In genomic region chr17:57009737-57010445, GRCh38 we compare ENCODE assay signal across 8 cellular contexts. TPM values are rescaled to one million over a fixed set of nuclear protein-coding genes. Genes with fewer than 3 reads are reported as not detected.
DNase-seq lines count a peak whose midpoint lies in the region; ATAC-seq and TF ChIP-seq lines count a peak whose summit lies in the region.

No MANE protein-coding gene starts in this region.

- H3K79me2 ChIP-seq in OCI-LY7 (ENCODE audit: insufficient read depth, low read depth, low read length): no peaks in the 10 kb centered on the region
- H3K79me2 ChIP-seq in osteoblast (ENCODE audit: insufficient read depth, low read length): no peaks in the 10 kb centered on the region

- H4K20me1 ChIP-seq in OCI-LY7 (ENCODE audit: insufficient read depth, low read length) (no peaks in the 10 kb centered on the region), osteoblast (ENCODE audit: insufficient read depth, low read length) (no peaks in the 10 kb centered on the region)

- H3K27me3 Mint-ChIP-seq in activated T-cell treated with anti-CD3 and anti-CD28 coated beads, Interleukin-2, amount 50 U/mL, for 24 hours: peaks cover 6% of the 10 kb centered on the region
- H3K27me3 Mint-ChIP-seq in type B pancreatic cell: no peaks in the 10 kb centered on the region

- H3K9me3 Mint-ChIP-seq in activated T-cell treated with anti-CD3 and anti-CD28 coated beads, Interleukin-2, amount 50 U/mL, for 24 hours: no peaks in the 10 kb centered on the region
- H3K9me3 Mint-ChIP-seq in type B pancreatic cell: peaks cover 5% of the 10 kb centered on the region

- H3K36me3 ChIP-seq in HUES64 (ENCODE audit: insufficient read depth, low read length) (peaks cover 6% of the 10 kb centered on the region; the same call in 1 of the 2 replicates), OCI-LY7 (ENCODE audit: insufficient read depth, low read length) (peaks cover 16% of the 10 kb centered on the region), osteoblast (ENCODE audit: insufficient read depth, low read length) (no peaks in the 10 kb centered on the region)

- BruUV-seq in OCI-LY7 (replicated peaks; lab: Mats Ljungman, UMichigan): no TSS peak

- H3K36me3 Mint-ChIP-seq in activated T-cell treated with anti-CD3 and anti-CD28 coated beads, Interleukin-2, amount 50 U/mL, for 24 hours (ENCODE audit: low read depth): peaks cover 3% of the 10 kb centered on the region
- peaks cover 4% of the 10 kb centered on the region for H3K36me3 Mint-ChIP-seq in type B pancreatic cell

- H2AFZ ChIP-seq in OCI-LY7 (ENCODE audit: low read length) (peak overlapping the region; percentile 93), osteoblast (ENCODE audit: low read length) (peak overlapping the region; percentile 50)

- no peak overlapping the region for H3K27ac Mint-ChIP-seq in activated T-cell treated with anti-CD3 and anti-CD28 coated beads, Interleukin-2, amount 50 U/mL, for 24 hours
- no peak overlapping the region for H3K27ac Mint-ChIP-seq in type B pancreatic cell

- H3K4me2 ChIP-seq in OCI-LY7 (ENCODE audit: low read length) (peak overlapping the region; percentile 64), osteoblast (ENCODE audit: insufficient read depth, low read length) (peak overlapping the region; percentile 58)

- H3K4me3 Mint-ChIP-seq in activated T-cell treated with anti-CD3 and anti-CD28 coated beads, Interleukin-2, amount 50 U/mL, for 24 hours: peak overlapping the region; percentile 0
- H3K4me3 Mint-ChIP-seq in type B pancreatic cell: peak overlapping the region; percentile 18

- 49% methylated on average over 7 of the region's 7 CpGs for WGBS in HUES64

- POLR2A ChIA-PET in AG04450 (lab: Yijun Ruan, JAX) (no interaction called here), OCI-LY7 (lab: Charles Lee) (interaction anchor here (0.6 to 0.9 kb wide), 3 partner anchors 22 to 72 kb away, joined by 3 to 7 read pairs (median 4); no protein-coding TSS in a partner anchor)

- H3K27ac ChIP-seq in AG04450 (ENCODE audit: low read depth, low read length) (no peak overlapping the region), HUES64 (ENCODE audit: low read depth, low read length) (0 out of 2 replicates have a peak overlapping the region, but pooled peaks have one; percentile 23), OCI-LY7 (ENCODE audit: low read depth, low read length, poor library complexity, severe bottlenecking) (peak overlapping the region; percentile 17), osteoblast (ENCODE audit: low read depth, low read length) (no peak overlapping the region)

- CTCF ChIA-PET in AG04450 (lab: Charles Lee) (interaction anchor here (0.5 to 1.8 kb wide), 16 partner anchors 8 to 1595 kb away, joined by 3 to 7 read pairs (median 4); no protein-coding TSS in a partner anchor), OCI-LY7 (lab: Charles Lee; ENCODE audit: unreplicated experiment) (interaction anchor here (0.5 to 1.0 kb wide), 3 partner anchors 12 to 758 kb away, joined by 3 read pairs; no protein-coding TSS in a partner anchor)

- H3K4me3 ChIP-seq in AG04450 (ENCODE audit: low read depth, low read length) (no peak overlapping the region), HUES64 (ENCODE audit: low read length) (no peak overlapping the region), OCI-LY7 (ENCODE audit: low read depth, low read length, poor library complexity, severe bottlenecking) (no peak overlapping the region), osteoblast (ENCODE audit: insufficient read depth, low read length) (no peak overlapping the region)

- H3K9me2 ChIP-seq in OCI-LY7 (ENCODE audit: insufficient read depth, low read length): no peaks in the 10 kb centered on the region

- intact Hi-C loops in OCI-LY7 (cut with micrococcal nuclease; ENCODE audit: unreplicated experiment): loop anchor here (5.0 to 10.0 kb wide), 3 partner anchors 77 to 178 kb away; partner anchors contain the start of genes AKAP1, C17orf67 and DGKE

- peaks cover 10% of the 10 kb centered on the region for H3K4me1 Mint-ChIP-seq in activated T-cell treated with anti-CD3 and anti-CD28 coated beads, Interleukin-2, amount 50 U/mL, for 24 hours (ENCODE audit: low read depth)
- peaks cover 13% of the 10 kb centered on the region for H3K4me1 Mint-ChIP-seq in type B pancreatic cell (ENCODE audit: unreplicated experiment)

- TF ChIP-seq CTCF in AG04450 (IDR thresholded peaks at IDR 0.05; ENCODE audit: low read depth, low read length) (peak; percentile 78), OCI-LY7 (conservative IDR thresholded peaks at IDR 0.05; ENCODE audit: low read length) (peak; percentile 86), osteoblast (IDR thresholded peaks at IDR 0.05; ENCODE audit: extremely low read depth, low read depth, low read length) (peak; percentile 69), type B pancreatic cell (conservative IDR thresholded peaks at IDR 0.05) (peak; percentile 77)

- DNase-seq in AG04450 (ENCODE audit: low read depth, low spot score): no peak
- peak; percentile 81 for DNase-seq in OCI-LY7 (ENCODE audit: low spot score)
- DNase-seq in activated T-cell treated with anti-CD3 and anti-CD28 coated beads, Interleukin-2, amount 50 U/mL, for 24 hours: peak; percentile 60
- DNase-seq in fibroblast of the conjunctiva (ENCODE audit: low read depth): peak; percentile 26
- peak; percentile 79 for DNase-seq in osteoblast (ENCODE audit: insufficient read length, low spot score, missing footprints)
- DNase-seq in type B pancreatic cell (ENCODE audit: extremely low spot score, unreplicated experiment): no peak

- no peak overlapping the region for H3K9ac ChIP-seq in HUES64 (ENCODE audit: low read depth, low read length)

- peaks cover 18% of the 10 kb centered on the region for H3K4me1 ChIP-seq in HUES64 (ENCODE audit: insufficient read depth, low read length)
- peaks cover 38% of the 10 kb centered on the region for H3K4me1 ChIP-seq in OCI-LY7 (ENCODE audit: insufficient read depth, low read length, poor library complexity, severe bottlenecking)
- no peaks in the 10 kb centered on the region for H3K4me1 ChIP-seq in osteoblast (ENCODE audit: insufficient read depth, low read length)

- H3K27me3 ChIP-seq in AG04450 (ENCODE audit: control insufficient read depth, insufficient read depth, low read length): no peaks in the 10 kb centered on the region
- no peaks in the 10 kb centered on the region for H3K27me3 ChIP-seq in HUES64 (ENCODE audit: insufficient read depth, low read length)
- H3K27me3 ChIP-seq in osteoblast (ENCODE audit: insufficient read depth, low read length): no peaks in the 10 kb centered on the region

- no peaks in the 10 kb centered on the region for H3K9me3 ChIP-seq in AG04450 (ENCODE audit: control insufficient read depth, insufficient read depth, low read length)
- no peaks in the 10 kb centered on the region for H3K9me3 ChIP-seq in HUES64 (ENCODE audit: insufficient read depth, low read depth, low read length)
- H3K9me3 ChIP-seq in OCI-LY7 (ENCODE audit: low read length): no peaks in the 10 kb centered on the region
- H3K9me3 ChIP-seq in osteoblast (ENCODE audit: low read depth, low read length): no peaks in the 10 kb centered on the region

- ATAC-seq in GM18519 (IDR thresholded peaks at IDR 0.05; ENCODE audit: low FRiP score, unreplicated experiment): peak; percentile 51

RNA-seq across cellular contexts. Expression of gene SCPEP1, which starts 32.0 kb away (rescaled TPM):
- polyA plus RNA-seq in AG04450 (2011; rRNA removed): 58.7 and 66.4 TPM in 2 replicates
- polyA minus RNA-seq in AG04450 (2011; rRNA and poly(A)+ RNA removed): 7.3 and 8.0 TPM in 2 replicates
- polyA plus RNA-seq in HUES64 (2013, experiment 1 of 2): 27.9 TPM
- polyA plus RNA-seq in HUES64 (2013, experiment 2 of 2): 30.7 TPM
- total RNA-seq in OCI-LY7 (2014; rRNA removed; shearing (Covaris generic)): 36.5 and 48.2 TPM in 2 replicates
- 43.0 and 48.8 TPM in 2 replicates for total RNA-seq in OCI-LY7 (2022)
- 73.8 and 79.9 TPM in 2 replicates for total RNA-seq in osteoblast
- total RNA-seq in type B pancreatic cell (ENCODE audit: low replicate concordance): 26.9 and 53.5 TPM in 2 replicates

RNA-seq across cellular contexts. Expression of gene COIL, which starts 49.0 kb away (rescaled TPM):
- 6.4 and 8.2 TPM in 2 replicates for polyA plus RNA-seq in AG04450 (2011; rRNA removed)
- 4.5 and 7.3 TPM in 2 replicates for polyA minus RNA-seq in AG04450 (2011; rRNA and poly(A)+ RNA removed)
- 19.0 TPM for polyA plus RNA-seq in HUES64 (2013, experiment 1 of 2)
- 20.7 TPM for polyA plus RNA-seq in HUES64 (2013, experiment 2 of 2)
- total RNA-seq in OCI-LY7 (2014; rRNA removed; shearing (Covaris generic)): 20.5 and 24.8 TPM in 2 replicates
- total RNA-seq in OCI-LY7 (2022) (20.7 and 22.8 TPM in 2 replicates), osteoblast (11.2 and 11.9 TPM in 2 replicates), type B pancreatic cell (ENCODE audit: low replicate concordance) (23.3 and 26.5 TPM in 2 replicates)

Comparison
In these comparisons a context has a peak if more than half of its experiments do, and no peak if none do; other contexts are left out.
1. DNase-seq: peak in OCI-LY7 (single experiment), activated T-cell treated with anti-CD3 and anti-CD28 coated beads, Interleukin-2, amount 50 U/mL, for 24 hours (single experiment), fibroblast of the conjunctiva (single experiment) and osteoblast (single experiment); none in AG04450 (single experiment) and type B pancreatic cell (single experiment).
2. H3K27ac ChIP-seq: peak in HUES64 (single experiment) and OCI-LY7 (single experiment); none in AG04450 (single experiment) and osteoblast (single experiment).
3. Peak in every context shown above with its lines, with median percentiles within 50 percentile points of each other: CTCF ChIP-seq.